ENCODE assay signal across 25 cellular contexts in genomic region chr6:163897669-163898068, GRCh38.
A peak's percentile ranks its signal among the peaks of the same experiment; 100 is the strongest.
DNase-seq lines count a peak whose midpoint lies in the region; ATAC-seq and TF ChIP-seq lines count a peak whose summit lies in the region.
"Had no signal": no experiment of that assay in that cellular context is flagged by ENCODE, and none has a peak within 500 bp of the region (broad histone marks: within the 10 kb centered on the region; RNA-seq: fewer than 3 reads in every experiment).

No MANE protein-coding gene starts in this region.

- no peaks in the 10 kb centered on the region for H3K4me1 Mint-ChIP-seq in CD4-positive, alpha-beta T cell (ENCODE audit: low read depth)
- H3K4me1 Mint-ChIP-seq: CD4-positive, alpha-beta memory T cell; IgD-negative memory B cell had no signal

- no peaks in the 10 kb centered on the region for H3K36me3 Mint-ChIP-seq in CD4-positive, alpha-beta T cell (ENCODE audit: low read depth)
- H3K36me3 Mint-ChIP-seq: CD4-positive, alpha-beta memory T cell had no signal

- no peaks in the 10 kb centered on the region for H3K27me3 ChIP-seq in CD4-positive, alpha-beta T cell (ENCODE audit: control insufficient read depth, insufficient read depth, low read length)
- no peaks in the 10 kb centered on the region for H3K27me3 ChIP-seq in esophagus squamous epithelium
- H3K27me3 ChIP-seq: BLaER1, SJCRH30 had no signal

- intact Hi-C loops in CD4-positive, alpha-beta T cell (cut with DNase I, micrococcal nuclease): no loop called here
- intact Hi-C loops in esophagus squamous epithelium (cut with DNase I): no loop called here

- 75 to 84% methylated on average over 4 of the region's 4 CpGs for WGBS in esophagus squamous epithelium, 2 donors

- POLR2A ChIA-PET in CD4-positive, alpha-beta T cell (lab: Charles Lee): no interaction called here

- H3K27ac ChIP-seq in CD4-positive, alpha-beta T cell (ENCODE audit: low read depth, low read length): no peak overlapping the region
- H3K27ac ChIP-seq in esophagus squamous epithelium: no peak overlapping the region
- H3K27ac ChIP-seq: 22Rv1, BLaER1, HL-60, SJCRH30 had no signal

- no peaks in the 10 kb centered on the region for H3K9me3 Mint-ChIP-seq in CD4-positive, alpha-beta T cell

- no peaks in the 10 kb centered on the region for H3K4me1 ChIP-seq in esophagus squamous epithelium
- H3K4me1 ChIP-seq: BLaER1, Caco-2 had no signal

- DNase-seq in DMS53 (lab: John Stamatoyannopoulos, UW) (peak; percentile 17), DMS53 treated with DMSO at 0.1 percent for 48 hours (lab: John Stamatoyannopoulos, UW; ENCODE audit: unreplicated experiment) (no peak), MV-4-11 (lab: John Stamatoyannopoulos, UW) (peak; percentile 27), fibroblast of mammary gland (ENCODE audit: low read depth) (peak; percentile 38), renal cortical epithelial cell (ENCODE audit: low read depth) (peak; percentile 6), esophagus squamous epithelium (lab: John Stamatoyannopoulos, UW) (no peak), KBM-7 (no peak)
- no peak for DNase-seq in CD4-positive, alpha-beta T cell
- DNase-seq: ACHN; Caco-2; CD4-positive, alpha-beta memory T cell; DMS 273 treated with DMSO at 0.1 percent for 48 hours; NCI-H1694; NCI-H2081; NCI-H2171; NCI-H345; NCI-H524; NCI-H774; NK-92 treated with Interleukin-12 subunit alpha and Interleukin-12 subunit beta, amount 100 ng/mL, for 24 hours had no signal

- H3K36me3 ChIP-seq in esophagus squamous epithelium: no peaks in the 10 kb centered on the region
- H3K36me3 ChIP-seq: BLaER1, SJCRH30 had no signal

- no peak for TF ChIP-seq POLR2A in esophagus squamous epithelium (IDR thresholded peaks at IDR 0.05)

- H3K9me3 ChIP-seq in CD4-positive, alpha-beta T cell (ENCODE audit: control insufficient read depth, low read length): no peaks in the 10 kb centered on the region
- no peaks in the 10 kb centered on the region for H3K9me3 ChIP-seq in esophagus squamous epithelium
- H3K9me3 ChIP-seq: BLaER1, Caco-2, SJCRH30 had no signal

- H3K4me3 ChIP-seq in fibroblast of mammary gland (ENCODE audit: control insufficient read depth, low read depth, low read length): no peak overlapping the region
- H3K4me3 ChIP-seq in esophagus squamous epithelium: no peak overlapping the region
- H3K4me3 ChIP-seq: BLaER1, SJCRH30 had no signal

- CTCF ChIA-PET in CD4-positive, alpha-beta T cell (lab: Charles Lee): no interaction called here

- in situ Hi-C loops in KBM-7 (cut with MboI; ENCODE audit: low pct_unique_long_range_greater_than_20kb, low sequenced_read_pairs): no loop called here

- ATAC-seq in CD4-positive, alpha-beta T cell (ENCODE audit: poor library complexity): no peak
- ATAC-seq: Panc1 had no signal

- H3K27me3 Mint-ChIP-seq in CD4-positive, alpha-beta T cell: no peaks in the 10 kb centered on the region
- H3K27me3 Mint-ChIP-seq: CD4-positive, alpha-beta memory T cell had no signal

- H3K4me3 Mint-ChIP-seq in CD4-positive, alpha-beta T cell: no peak overlapping the region
- H3K4me3 Mint-ChIP-seq: CD4-positive, alpha-beta memory T cell had no signal

- H3K27ac Mint-ChIP-seq in CD4-positive, alpha-beta T cell: no peak overlapping the region
- H3K27ac Mint-ChIP-seq: CD4-positive, alpha-beta memory T cell; IgD-negative memory B cell had no signal

- TF ChIP-seq CTCF in fibroblast of mammary gland (conservative IDR thresholded peaks at IDR 0.05; ENCODE audit: control insufficient read depth, insufficient read depth, low read depth, low read length) (no peak), esophagus squamous epithelium (IDR thresholded peaks at IDR 0.05) (no peak)
- TF ChIP-seq CTCF in CD4-positive, alpha-beta T cell (IDR thresholded peaks at IDR 0.05): no peak

Comparison
In these comparisons a context has a peak if more than half of its experiments do, and no peak if none do; other contexts are left out.
1. DNase-seq: peak in DMS53 (single experiment), MV-4-11 (single experiment), fibroblast of mammary gland (single experiment) and renal cortical epithelial cell (single experiment); none in DMS53 treated with DMSO at 0.1 percent for 48 hours (single experiment), CD4-positive, alpha-beta T cell (0 of 10), esophagus squamous epithelium (single experiment) and KBM-7 (single experiment).